22 cellular contexts compared by ENCODE assay signal in genomic region chr20:32859961-32860360, GRCh38. TPM values are rescaled to one million over a fixed set of nuclear protein-coding genes. Genes with fewer than 3 reads are reported as not detected.
"Had no signal": no experiment of that assay in that cellular context is flagged by ENCODE, and none has a peak within 500 bp of the region (broad histone marks: within the 10 kb centered on the region; RNA-seq: fewer than 3 reads in every experiment).

No MANE protein-coding gene starts in this region.

- H3K4me1 ChIP-seq: right atrium auricular region, tibial nerve had no signal

- ATAC-seq: left lobe of liver; naive thymus-derived CD8-positive, alpha-beta T cell; stimulated activated effector memory CD8-positive, alpha-beta T cell treated with anti-CD3 and anti-CD28 coated beads, Interleukin-12 subunit alpha, Interleukin-12 subunit beta, amount 100 ng/mL, for 72 hours; stimulated activated naive CD8-positive, alpha-beta T cell treated with anti-CD3 and anti-CD28 coated beads, Interleukin-15, amount 100 ng/mL, for 72 hours had no signal

- H3K27ac ChIP-seq: dorsolateral prefrontal cortex, neural progenitor cell, ovary, right atrium auricular region, testis, tibial nerve had no signal

- H3K36me3 ChIP-seq: neural progenitor cell, ovary, right atrium auricular region had no signal

- H3K9me3 Mint-ChIP-seq: naive thymus-derived CD8-positive, alpha-beta T cell; neural progenitor cell; stimulated activated effector memory CD8-positive, alpha-beta T cell treated with anti-CD3 and anti-CD28 coated beads, Interleukin-12 subunit alpha, Interleukin-12 subunit beta, amount 100 ng/mL, for 72 hours; stimulated activated naive CD8-positive, alpha-beta T cell treated with anti-CD3 and anti-CD28 coated beads, Interleukin-15, amount 100 ng/mL, for 72 hours had no signal

- H3K9me3 ChIP-seq: ovary, right atrium auricular region, testis, tibial nerve had no signal

- H3K27me3 ChIP-seq: dorsolateral prefrontal cortex, neural progenitor cell, ovary, right atrium auricular region, testis, tibial nerve had no signal

- DNase-seq: cortex of kidney; dorsolateral prefrontal cortex; effector CD8-positive, alpha-beta T cell; foreskin melanocyte; head of caudate nucleus; hippocampal formation; islet precursor cell; mammary epithelial cell; naive thymus-derived CD8-positive, alpha-beta T cell; nucleus accumbens; ovary; stimulated activated CD4-positive, alpha-beta T cell treated with anti-CD3 and anti-CD28 coated beads, Interleukin-4, amount 100 ng/mL, for 1 hour; stimulated activated CD8-positive, alpha-beta memory T cell treated with anti-CD3 and anti-CD28 coated beads, Interleukin-4, amount 100 ng/mL, for 48 hours; stimulated activated naive CD8-positive, alpha-beta T cell treated with anti-CD3 and anti-CD28 coated beads, Interleukin-15, amount 100 ng/mL, for 72 hours; testis had no signal

- H2AFZ ChIP-seq: neural progenitor cell had no signal

- H3K4me1 Mint-ChIP-seq: neural progenitor cell had no signal

- H3K9ac ChIP-seq: neural progenitor cell had no signal

- H3K27ac Mint-ChIP-seq: neural progenitor cell had no signal

- H3K27me3 Mint-ChIP-seq: naive thymus-derived CD8-positive, alpha-beta T cell; stimulated activated naive CD8-positive, alpha-beta T cell treated with anti-CD3 and anti-CD28 coated beads, Interleukin-15, amount 100 ng/mL, for 72 hours had no signal

- H3K4me2 ChIP-seq: neural progenitor cell, smooth muscle cell had no signal

- H3K4me3 ChIP-seq: dorsolateral prefrontal cortex, neural progenitor cell, ovary, right atrium auricular region, smooth muscle cell, testis, tibial nerve had no signal

- H3K4me3 Mint-ChIP-seq: naive thymus-derived CD8-positive, alpha-beta T cell; neural progenitor cell; stimulated activated effector memory CD8-positive, alpha-beta T cell treated with anti-CD3 and anti-CD28 coated beads, Interleukin-12 subunit alpha, Interleukin-12 subunit beta, amount 100 ng/mL, for 72 hours; stimulated activated naive CD8-positive, alpha-beta T cell treated with anti-CD3 and anti-CD28 coated beads, Interleukin-15, amount 100 ng/mL, for 72 hours had no signal

RNA-seq across cellular contexts. Expression of gene EFCAB8, which starts 1.2 kb away (rescaled TPM):
- total RNA-seq: lower leg skin, right atrium auricular region had no signal
- polyA plus RNA-seq: mammary epithelial cell; naive thymus-derived CD8-positive, alpha-beta T cell; ovary had no signal
